ENCODE assay signal across 9 cellular contexts in the genomic region with DNA sequence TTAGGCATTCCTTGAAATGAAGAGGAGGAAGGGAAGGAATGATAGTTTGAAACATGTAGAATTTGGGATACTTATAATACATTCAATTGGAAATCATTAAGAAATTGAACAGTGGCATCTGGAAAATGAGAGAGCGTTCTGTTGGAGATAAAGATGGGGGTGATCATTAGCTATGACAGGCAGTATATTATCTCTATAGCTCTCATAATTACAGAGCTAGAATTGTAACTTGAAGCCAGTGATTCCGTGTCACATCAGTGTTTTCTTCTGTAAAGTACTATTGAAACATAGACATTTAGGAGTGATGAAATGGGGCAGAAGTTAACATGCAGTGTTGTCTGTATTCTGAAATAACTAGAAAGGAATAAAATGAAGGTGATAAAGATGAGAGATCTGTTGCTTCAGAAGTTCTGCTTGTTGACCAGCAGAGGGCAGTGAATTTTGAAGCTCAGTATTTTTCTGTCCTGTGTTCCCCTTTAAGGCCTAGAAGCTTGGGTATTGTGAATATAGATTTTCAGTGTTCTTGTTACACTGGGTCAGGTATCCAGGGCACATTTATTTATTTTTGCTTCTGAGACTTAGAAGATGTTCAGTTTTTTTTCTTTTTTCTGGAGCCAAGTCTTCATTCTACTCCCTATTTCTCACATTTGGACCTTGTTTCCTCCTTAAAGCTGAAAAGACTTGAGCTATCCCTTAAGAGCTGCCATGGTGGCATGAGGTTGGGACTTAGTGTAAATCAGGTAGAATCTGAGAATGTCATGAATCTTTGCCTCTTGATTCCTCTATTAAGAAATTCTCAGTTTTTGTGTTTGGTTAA.
DNase-seq lines count a peak whose midpoint lies in the region; ATAC-seq and TF ChIP-seq lines count a peak whose summit lies in the region.
"Had no signal": no experiment of that assay in that cellular context is flagged by ENCODE, and none has a peak within 500 bp of the region (broad histone marks: within the 10 kb centered on the region; RNA-seq: fewer than 3 reads in every experiment).

No MANE protein-coding gene starts in this region.

- no peak overlapping the region for H3K9ac ChIP-seq in OCI-LY1 (ENCODE audit: low read length)

- H3K9me3 ChIP-seq in Caco-2: no peaks in the 10 kb centered on the region
- H3K9me3 ChIP-seq in OCI-LY1 (ENCODE audit: low read length): no peaks in the 10 kb centered on the region
- H3K9me3 ChIP-seq: SJSA1 had no signal

- no peaks in the 10 kb centered on the region for H3K79me2 ChIP-seq in OCI-LY1 (ENCODE audit: insufficient read depth, low read length)

- BruUV-seq in Caco-2 (replicated peaks; lab: Mats Ljungman, UMichigan): no TSS peak

- H4K20me1 ChIP-seq in OCI-LY1 (ENCODE audit: insufficient read depth, low read length): no peaks in the 10 kb centered on the region

- no peaks in the 10 kb centered on the region for H3K27me3 Mint-ChIP-seq in Caco-2 (ENCODE audit: insufficient read depth, unreplicated experiment)
- H3K27me3 Mint-ChIP-seq in memory B cell: no peaks in the 10 kb centered on the region
- H3K27me3 Mint-ChIP-seq in activated T-helper 17 cell treated with anti-CD3 and anti-CD28 coated beads, Interleukin-2, amount 50 U/mL, for 72 hours: no peaks in the 10 kb centered on the region

- peak; percentile 85 for ATAC-seq in HG03520 (IDR thresholded peaks at IDR 0.05; ENCODE audit: unreplicated experiment)
- peak; percentile 62 for ATAC-seq in memory B cell (ENCODE audit: low read depth)
- ATAC-seq in activated T-helper 17 cell treated with anti-CD3 and anti-CD28 coated beads, Interleukin-2, amount 50 U/mL, for 72 hours (replicated peaks): no peak

- no peak overlapping the region for H3K27ac Mint-ChIP-seq in Caco-2 (ENCODE audit: unreplicated experiment)
- H3K27ac Mint-ChIP-seq in memory B cell: no peak overlapping the region
- no peak overlapping the region for H3K27ac Mint-ChIP-seq in activated T-helper 17 cell treated with anti-CD3 and anti-CD28 coated beads, Interleukin-2, amount 50 U/mL, for 72 hours

- DNase-seq in Caco-2: peak in 1 of 2 experiments; percentile 12
- peak; percentile 21 for DNase-seq in GM19240 (ENCODE audit: insufficient read length, low spot score)
- DNase-seq in dorsolateral prefrontal cortex: no peak
- peak in 1 of 2 donors; percentile 32 for DNase-seq in memory B cell (ENCODE audit: low spot score in 2 of 2)
- DNase-seq in GM19238 (ENCODE audit: insufficient read length, low spot score): no peak

- no peak overlapping the region for H3K4me2 ChIP-seq in OCI-LY1 (ENCODE audit: low read length)

- intact Hi-C loops in Caco-2 (cut with micrococcal nuclease; ENCODE audit: unreplicated experiment): loop anchor here (10.0 kb wide), 2 partner anchors 81 to 271 kb away; no protein-coding TSS in a partner anchor
- intact Hi-C loops in dorsolateral prefrontal cortex (cut with DNase I): no loop called here

- no peaks in the 10 kb centered on the region for H3F3A ChIP-seq in OCI-LY1 (ENCODE audit: insufficient read depth, low read length)

- H3K27ac ChIP-seq in OCI-LY1 (ENCODE audit: low read depth, low read length, poor library complexity, severe bottlenecking) (no peak overlapping the region), dorsolateral prefrontal cortex (no peak overlapping the region)
- H3K27ac ChIP-seq: SJSA1 had no signal

- H3K9me3 Mint-ChIP-seq in Caco-2 (ENCODE audit: unreplicated experiment): no peaks in the 10 kb centered on the region
- H3K9me3 Mint-ChIP-seq in memory B cell: no peaks in the 10 kb centered on the region
- H3K9me3 Mint-ChIP-seq in activated T-helper 17 cell treated with anti-CD3 and anti-CD28 coated beads, Interleukin-2, amount 50 U/mL, for 72 hours: no peaks in the 10 kb centered on the region

- H3K27me3 ChIP-seq in Caco-2 (replicated peaks; ENCODE audit: control insufficient read depth, insufficient read depth, low read length) (no peaks in the 10 kb centered on the region), OCI-LY1 (ENCODE audit: insufficient read depth, low read length) (no peaks in the 10 kb centered on the region), dorsolateral prefrontal cortex (no peaks in the 10 kb centered on the region)
- H3K27me3 ChIP-seq: SJSA1 had no signal

- H3K9me2 ChIP-seq in OCI-LY1 (ENCODE audit: low read depth, low read length): no peaks in the 10 kb centered on the region

- H3K36me3 Mint-ChIP-seq in Caco-2 (ENCODE audit: insufficient read depth, unreplicated experiment) (no peaks in the 10 kb centered on the region), memory B cell (peaks cover 13% of the 10 kb centered on the region)
- H3K36me3 Mint-ChIP-seq in activated T-helper 17 cell treated with anti-CD3 and anti-CD28 coated beads, Interleukin-2, amount 50 U/mL, for 72 hours (ENCODE audit: low read depth): no peaks in the 10 kb centered on the region

- TF ChIP-seq CTCF in Caco-2 (IDR thresholded peaks at IDR 0.05; ENCODE audit: insufficient read depth in 1 of 2, low read depth in 1 of 2, low read length in 1 of 2, severe bottlenecking in 1 of 2, unreplicated experiment in 1 of 2) (peak; percentile 43 to 53), OCI-LY1 (IDR thresholded peaks at IDR 0.05; ENCODE audit: low read length) (peak; percentile 73), dorsolateral prefrontal cortex (IDR thresholded peaks at IDR 0.05 in 54 of 56, conservative IDR thresholded peaks at IDR 0.05 in 2 of 56; ENCODE audit: low read depth in 1 of 56, partially characterized antibody in 56 of 56) (peak; percentile 71 to 93 (median 87))

- H3K4me3 Mint-ChIP-seq in Caco-2 (ENCODE audit: unreplicated experiment): no peak overlapping the region
- no peak overlapping the region for H3K4me3 Mint-ChIP-seq in memory B cell
- no peak overlapping the region for H3K4me3 Mint-ChIP-seq in activated T-helper 17 cell treated with anti-CD3 and anti-CD28 coated beads, Interleukin-2, amount 50 U/mL, for 72 hours

- H3K4me1 Mint-ChIP-seq in Caco-2 (ENCODE audit: low read depth, unreplicated experiment) (no peaks in the 10 kb centered on the region), memory B cell (no peaks in the 10 kb centered on the region)
- H3K4me1 Mint-ChIP-seq in activated T-helper 17 cell treated with anti-CD3 and anti-CD28 coated beads, Interleukin-2, amount 50 U/mL, for 72 hours: no peaks in the 10 kb centered on the region

- CTCF ChIA-PET in Caco-2 (lab: Charles Lee): interaction anchor here (0.6 to 0.9 kb wide), 4 partner anchors 11 to 165 kb away, joined by 3 to 5 read pairs (median 3); a partner anchor contains a TSS

- H3K36me3 ChIP-seq in Caco-2 (ENCODE audit: control insufficient read depth, insufficient read depth, low read length) (no peaks in the 10 kb centered on the region), OCI-LY1 (ENCODE audit: insufficient read depth, low read length) (peaks cover 15% of the 10 kb centered on the region; the same call in 1 of the 2 replicates)
- H3K36me3 ChIP-seq: SJSA1 had no signal

- H3K4me3 ChIP-seq in Caco-2 (ENCODE audit: low read depth, low read length) (no peak overlapping the region), OCI-LY1 (ENCODE audit: low read depth, low read length, poor library complexity, severe bottlenecking) (no peak overlapping the region), dorsolateral prefrontal cortex (no peak overlapping the region)
- H3K4me3 ChIP-seq: SJSA1 had no signal

- POLR2A ChIA-PET in Caco-2 (lab: Charles Lee): no interaction called here

- H3K4me1 ChIP-seq in Caco-2 (peaks cover 12% of the 10 kb centered on the region; the same call in 1 of the 2 replicates), OCI-LY1 (ENCODE audit: insufficient read depth, low read length, severe bottlenecking) (no peaks in the 10 kb centered on the region)

- H2AFZ ChIP-seq in OCI-LY1 (ENCODE audit: low read length): no peak overlapping the region
